ENCODE assay signal across 8 cellular contexts in the genomic region with DNA sequence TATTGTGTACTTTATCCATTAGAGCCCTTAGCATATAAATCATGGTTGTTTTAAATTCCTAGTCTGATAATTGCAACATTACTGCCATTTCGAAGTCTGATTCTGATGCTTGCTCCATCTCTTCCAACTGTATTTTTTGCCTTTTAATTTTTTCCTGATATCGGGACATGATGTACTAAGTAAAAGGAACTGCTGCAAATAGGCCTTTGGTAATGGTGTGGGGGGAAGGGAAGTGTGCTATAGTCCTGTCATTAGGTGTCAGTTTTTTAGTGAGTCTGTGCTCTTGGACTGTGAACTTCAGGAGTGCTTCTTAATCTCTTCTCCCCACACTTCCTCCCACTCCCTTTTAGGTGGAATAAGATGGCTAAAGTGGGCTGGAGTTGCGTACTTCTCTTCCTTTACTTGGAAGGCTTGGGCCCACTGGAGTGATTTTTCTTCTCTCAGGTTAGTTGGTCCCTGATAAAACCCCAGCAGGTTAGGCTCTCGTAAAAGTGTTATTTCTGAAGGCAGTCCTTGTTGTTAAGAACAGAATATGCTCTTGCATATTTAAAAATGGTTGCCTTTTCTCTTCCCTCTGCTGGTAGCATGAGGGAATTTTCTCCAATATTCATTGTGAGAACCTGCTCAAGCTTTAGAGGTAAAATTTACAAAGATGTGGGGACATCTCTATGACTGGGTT. TPM values are rescaled to one million over a fixed set of nuclear protein-coding genes. Genes with fewer than 3 reads are reported as not detected.
DNase-seq lines count a peak whose midpoint lies in the region; ATAC-seq and TF ChIP-seq lines count a peak whose summit lies in the region.

No MANE protein-coding gene starts in this region.

- peaks cover 44% of the 10 kb centered on the region for H3K36me3 Mint-ChIP-seq in CD8-positive, alpha-beta T cell

- DNase-seq in CD8-positive, alpha-beta T cell = no peak
- peak; percentile 52 for DNase-seq in amniotic epithelial cell (ENCODE audit: low read depth)
- DNase-seq in left lobe of liver (ENCODE audit: low spot score) = no peak
- DNase-seq in MV-4-11 (lab: John Stamatoyannopoulos, UW) = no peak
- no peak for DNase-seq in NCI-H2227 (lab: John Stamatoyannopoulos, UW; ENCODE audit: unreplicated experiment)
- no peak for DNase-seq in ecto neural progenitor cell (ENCODE audit: low spot score)

- TF ChIP-seq CTCF in CD8-positive, alpha-beta T cell (IDR thresholded peaks at IDR 0.05) = peak; percentile 58

- peak overlapping the region; percentile 62 for H3K27ac Mint-ChIP-seq in CD8-positive, alpha-beta T cell

- intact Hi-C loops in CD8-positive, alpha-beta T cell (cut with DNase I, micrococcal nuclease) = loop anchor here in 1 of 2 experiments (1.0 to 2.0 kb wide), 2 partner anchors 319 to 365 kb away; no protein-coding TSS in a partner anchor

- POLR2A ChIA-PET in CD8-positive, alpha-beta T cell (lab: Charles Lee) = interaction anchor here (1.0 kb wide), 1 partner anchor 18 kb away, joined by 3 read pairs; the partner anchor contains the start of gene STXBP5

- no peak overlapping the region for H3K27ac ChIP-seq in CD8-positive, alpha-beta T cell (ENCODE audit: low read depth, low read length)

- H3K4me3 Mint-ChIP-seq in CD8-positive, alpha-beta T cell = no peak overlapping the region

- no peaks in the 10 kb centered on the region for H3K27me3 Mint-ChIP-seq in CD8-positive, alpha-beta T cell (ENCODE audit: low read depth)

- CTCF ChIA-PET in CD8-positive, alpha-beta T cell (lab: Charles Lee) = interaction anchor here (0.7 to 1.0 kb wide), 3 partner anchors 12 to 290 kb away, joined by 3 read pairs; no protein-coding TSS in a partner anchor

- H3K4me1 ChIP-seq in CD8-positive, alpha-beta T cell (ENCODE audit: insufficient read depth, low read length) = peaks cover 11% of the 10 kb centered on the region

- ATAC-seq in CD8-positive, alpha-beta T cell = peak; percentile 61
- ATAC-seq in HG02973 (IDR thresholded peaks at IDR 0.05; ENCODE audit: unreplicated experiment) (peak; percentile 64), left lobe of liver (peak; percentile 63), HG02840 (IDR thresholded peaks at IDR 0.05; ENCODE audit: low FRiP score, unreplicated experiment) (no peak)

- no peaks in the 10 kb centered on the region for H3K27me3 ChIP-seq in CD8-positive, alpha-beta T cell (ENCODE audit: insufficient read depth, low read length)

- no peak overlapping the region for H3K4me3 ChIP-seq in CD8-positive, alpha-beta T cell (ENCODE audit: low read depth, low read length)

- H3K9me3 ChIP-seq in CD8-positive, alpha-beta T cell (ENCODE audit: low read length) = no peaks in the 10 kb centered on the region

- no peaks in the 10 kb centered on the region for H3K36me3 ChIP-seq in CD8-positive, alpha-beta T cell (ENCODE audit: insufficient read depth, low read length)

- no peaks in the 10 kb centered on the region for H3K9me3 Mint-ChIP-seq in CD8-positive, alpha-beta T cell

- H3K4me1 Mint-ChIP-seq in CD8-positive, alpha-beta T cell (ENCODE audit: low read depth) = peaks cover 60% of the 10 kb centered on the region

RNA-seq across cellular contexts. Expression of gene STXBP5, which starts 18.1 kb away (rescaled TPM):
- total RNA-seq in CD8-positive, alpha-beta T cell = 10 to 100 TPM; 18.6 to 19.6 TPM
- 3.7 TPM for total RNA-seq in left lobe of liver
